In the genomic region with DNA sequence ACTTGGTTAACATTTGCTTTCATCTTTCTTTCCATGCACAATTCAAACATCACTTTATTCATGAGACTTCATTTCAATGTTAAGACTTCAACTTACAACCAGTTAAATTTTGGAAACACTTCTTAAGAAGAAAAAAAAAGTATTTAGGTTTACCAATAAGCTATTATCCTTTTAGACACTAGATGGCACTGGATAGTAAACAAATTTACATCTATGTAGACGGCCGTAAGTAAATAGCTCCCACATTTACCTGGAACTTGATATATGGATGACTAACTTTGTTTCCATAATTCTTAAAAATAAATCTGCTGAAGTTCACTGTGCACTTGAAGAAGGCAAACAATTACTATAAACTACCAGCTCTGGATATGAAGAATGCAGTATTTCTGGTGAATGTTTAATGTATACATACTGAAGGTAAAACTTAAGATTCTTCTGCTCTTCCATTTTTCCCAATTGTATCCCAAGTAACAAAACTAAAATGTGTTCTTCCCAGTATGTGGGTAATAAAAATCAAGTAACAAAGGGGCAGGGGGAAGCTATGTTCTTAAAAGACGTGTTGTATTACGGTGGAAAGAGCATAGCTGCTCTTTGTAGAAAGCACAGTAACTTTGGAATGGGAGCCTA, we compare ENCODE assay signal across 9 cellular contexts.
DNase-seq lines count a peak whose midpoint lies in the region; ATAC-seq and FAIRE-seq lines count a peak whose summit lies in the region.
"Had no signal": no experiment of that assay in that cellular context is flagged by ENCODE, and none has a peak within 500 bp of the region (broad histone marks: within the 10 kb centered on the region; RNA-seq: fewer than 3 reads in every experiment).

No MANE protein-coding gene starts in this region.

- H3K79me1 ChIP-seq in mesendoderm (ENCODE audit: low read length): no peaks in the 10 kb centered on the region

- no peaks in the 10 kb centered on the region for H3K36me3 Mint-ChIP-seq in T-helper 17 cell (ENCODE audit: low read depth)
- no peaks in the 10 kb centered on the region for H3K36me3 Mint-ChIP-seq in activated T-cell treated with anti-CD3 and anti-CD28 coated beads, Interleukin-2, amount 50 U/mL, for 4 hours (ENCODE audit: insufficient read depth)

- peak; percentile 58 for FAIRE-seq in GM19239 (lab: Jason Lieb, UNC)

- H3K4me2 ChIP-seq in mesendoderm (ENCODE audit: low read length): no peak overlapping the region

- H3K27ac ChIP-seq in mesendoderm (ENCODE audit: low read depth, low read length): no peak overlapping the region

- DNase-seq in AG08395 (ENCODE audit: low spot score) (peak; percentile 19), GM19239 (ENCODE audit: insufficient read length, low spot score) (no peak), NCI-H1105 treated with DMSO at 0.1 percent for 48 hours (lab: John Stamatoyannopoulos, UW) (peak; percentile 88), brain pericyte (ENCODE audit: low read depth, low spot score) (peak; percentile 47), mesendoderm (peak; percentile 63), T-helper 17 cell (no peak)
- no peak for DNase-seq in activated T-cell treated with anti-CD3 and anti-CD28 coated beads, Interleukin-2, amount 50 U/mL, for 4 hours

- H3K56ac ChIP-seq in mesendoderm (ENCODE audit: low read length): no peak overlapping the region

- H3K9me3 Mint-ChIP-seq in activated T-cell treated with anti-CD3 and anti-CD28 coated beads, Interleukin-2, amount 50 U/mL, for 4 hours: no peaks in the 10 kb centered on the region
- H3K9me3 Mint-ChIP-seq: dendritic cell treated with granulocyte-macrophage colony-stimulating factor and Interleukin-4, amounts not matched to agents 40 ng/mL and 50 ng/mL, for 4 days had no signal

- no peak overlapping the region for H3K4me3 Mint-ChIP-seq in T-helper 17 cell
- H3K4me3 Mint-ChIP-seq in activated T-cell treated with anti-CD3 and anti-CD28 coated beads, Interleukin-2, amount 50 U/mL, for 4 hours: no peak overlapping the region
- H3K4me3 Mint-ChIP-seq: dendritic cell treated with granulocyte-macrophage colony-stimulating factor and Interleukin-4, amounts not matched to agents 40 ng/mL and 50 ng/mL, for 4 days had no signal

- no peak overlapping the region for H2BK15ac ChIP-seq in mesendoderm (replicated peaks; ENCODE audit: low read depth)

- no peak overlapping the region for H3K4me3 ChIP-seq in mesendoderm (ENCODE audit: low read length)

- no peak overlapping the region for H3K4ac ChIP-seq in mesendoderm (ENCODE audit: low read depth, low read length)

- H3K36me3 ChIP-seq in mesendoderm (ENCODE audit: control insufficient read depth, insufficient read depth, low read length): no peaks in the 10 kb centered on the region

- no peak overlapping the region for H3K18ac ChIP-seq in mesendoderm (ENCODE audit: low read length)

- H3K79me2 ChIP-seq in mesendoderm (ENCODE audit: control insufficient read depth, insufficient read depth, low read length): no peaks in the 10 kb centered on the region

- no peak overlapping the region for H2BK120ac ChIP-seq in mesendoderm (ENCODE audit: low read depth, low read length)

- peaks cover 2% of the 10 kb centered on the region for H3K4me1 Mint-ChIP-seq in T-helper 17 cell
- H3K4me1 Mint-ChIP-seq in activated T-cell treated with anti-CD3 and anti-CD28 coated beads, Interleukin-2, amount 50 U/mL, for 4 hours (ENCODE audit: low read depth): no peaks in the 10 kb centered on the region

- H3K27me3 ChIP-seq in mesendoderm (ENCODE audit: insufficient read depth, low read length, poor library complexity): no peaks in the 10 kb centered on the region

- no peak overlapping the region for H3K23ac ChIP-seq in mesendoderm (ENCODE audit: low read length)

- H3K4me1 ChIP-seq in mesendoderm (ENCODE audit: control insufficient read depth, low read depth, low read length): no peaks in the 10 kb centered on the region

- no CpG with 5 or more reads among the region's 4 CpGs for WGBS in mesendoderm (ENCODE audit: extremely low coverage, insufficient coverage, low lambda C conversion rate)

- H2AK5ac ChIP-seq in mesendoderm (ENCODE audit: low read length): no peak overlapping the region

- no peak overlapping the region for H4K5ac ChIP-seq in mesendoderm (ENCODE audit: low read length)

- H3K9ac ChIP-seq in mesendoderm (ENCODE audit: low read length): no peak overlapping the region

- H4K8ac ChIP-seq in mesendoderm (ENCODE audit: low read depth, low read length): no peak overlapping the region

- H3K27me3 Mint-ChIP-seq in T-helper 17 cell: no peaks in the 10 kb centered on the region
- H3K27me3 Mint-ChIP-seq in activated T-cell treated with anti-CD3 and anti-CD28 coated beads, Interleukin-2, amount 50 U/mL, for 4 hours (ENCODE audit: low read depth): no peaks in the 10 kb centered on the region
- H3K27me3 Mint-ChIP-seq: dendritic cell treated with granulocyte-macrophage colony-stimulating factor and Interleukin-4, amounts not matched to agents 40 ng/mL and 50 ng/mL, for 4 days had no signal

- H3K27ac Mint-ChIP-seq in T-helper 17 cell: no peak overlapping the region
- H3K27ac Mint-ChIP-seq: dendritic cell treated with granulocyte-macrophage colony-stimulating factor and Interleukin-4, amounts not matched to agents 40 ng/mL and 50 ng/mL, for 4 days had no signal

- H3K9me3 ChIP-seq in T-helper 17 cell (ENCODE audit: control insufficient read depth, low read length, poor library complexity, severe bottlenecking): no peaks in the 10 kb centered on the region

- no peak for ATAC-seq in GM21825 (IDR thresholded peaks at IDR 0.05; ENCODE audit: unreplicated experiment)
- no peak for ATAC-seq in T-helper 17 cell
- no peak for ATAC-seq in activated T-cell treated with anti-CD3 and anti-CD28 coated beads, Interleukin-2, amount 50 U/mL, for 4 hours

- H2BK5ac ChIP-seq in mesendoderm (ENCODE audit: low read length): no peak overlapping the region

Comparison
In these comparisons a context has a peak if more than half of its experiments do, and no peak if none do; other contexts are left out.
1. DNase-seq: peak in AG08395 (single experiment), NCI-H1105 treated with DMSO at 0.1 percent for 48 hours (single experiment), brain pericyte (single experiment) and mesendoderm (single experiment); none in GM19239 (single experiment), T-helper 17 cell (0 of 3) and activated T-cell treated with anti-CD3 and anti-CD28 coated beads, Interleukin-2, amount 50 U/mL, for 4 hours (single experiment).